ENCODE assay signal across 2 cellular contexts in the genomic region with DNA sequence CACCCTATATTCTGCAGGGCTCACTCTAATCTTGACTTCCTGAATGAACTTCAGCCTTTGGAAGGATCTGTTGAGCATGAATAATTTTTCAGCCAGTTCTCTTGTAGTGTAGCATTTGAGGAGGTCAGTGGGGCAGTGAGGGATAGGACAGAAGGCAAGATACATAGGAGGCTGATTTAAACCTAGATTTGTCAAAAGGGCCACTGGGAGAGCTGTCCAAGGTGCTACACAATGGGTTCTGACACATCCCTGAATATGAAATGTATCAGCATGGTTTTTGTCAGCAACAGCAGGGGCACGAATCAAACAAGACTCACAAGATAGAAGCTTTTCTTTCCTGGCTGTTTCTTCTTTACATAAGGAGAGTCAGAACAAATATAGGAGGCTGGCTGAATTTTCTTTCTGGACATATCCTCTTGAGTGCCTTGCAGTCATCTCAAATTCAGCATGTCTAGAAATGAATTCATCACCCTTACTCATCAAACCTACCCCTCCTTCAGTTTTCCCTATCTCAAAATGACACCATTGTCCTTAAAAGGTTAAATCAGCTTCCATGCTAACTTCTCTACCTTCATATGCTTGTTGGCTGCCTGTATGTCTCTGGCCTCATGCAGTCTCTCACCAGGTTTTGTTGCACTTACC.
A peak's percentile ranks its signal among the peaks of the same experiment; 100 is the strongest.
TF ChIP-seq lines count a peak whose summit lies in the region.

No MANE protein-coding gene starts in this region.

TF ChIP-seq in K562, 482 proteins besides CTCF, POLR2A, EP300 and RAD21 (continued from another document and continues in another):
- TF ChIP-seq, protein P1, sequence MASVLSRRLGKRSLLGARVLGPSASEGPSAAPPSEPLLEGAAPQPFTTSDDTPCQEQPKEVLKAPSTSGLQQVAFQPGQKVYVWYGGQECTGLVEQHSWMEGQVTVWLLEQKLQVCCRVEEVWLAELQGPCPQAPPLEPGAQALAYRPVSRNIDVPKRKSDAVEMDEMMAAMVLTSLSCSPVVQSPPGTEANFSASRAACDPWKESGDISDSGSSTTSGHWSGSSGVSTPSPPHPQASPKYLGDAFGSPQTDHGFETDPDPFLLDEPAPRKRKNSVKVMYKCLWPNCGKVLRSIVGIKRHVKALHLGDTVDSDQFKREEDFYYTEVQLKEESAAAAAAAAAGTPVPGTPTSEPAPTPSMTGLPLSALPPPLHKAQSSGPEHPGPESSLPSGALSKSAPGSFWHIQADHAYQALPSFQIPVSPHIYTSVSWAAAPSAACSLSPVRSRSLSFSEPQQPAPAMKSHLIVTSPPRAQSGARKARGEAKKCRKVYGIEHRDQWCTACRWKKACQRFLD (CRISPR knock-in tag; IDR thresholded peaks at IDR 0.05): 0 out of 2 replicates have a peak, but pooled peaks have one; percentile 25
- TF ChIP-seq FOXO4 (CRISPR knock-in tag; IDR thresholded peaks at IDR 0.05) (no peak), ZFPM2 (CRISPR knock-in tag; IDR thresholded peaks at IDR 0.05) (no peak), NCOA6 (IDR thresholded peaks at IDR 0.05) (no peak), BHLHE40 (IDR thresholded peaks at IDR 0.05; ENCODE audit: low read length) (no peak), ZBTB5 (IDR thresholded peaks at IDR 0.05) (no peak), NCOA4 (IDR thresholded peaks at IDR 0.05; ENCODE audit: partially characterized antibody) (no peak), NFIC (IDR thresholded peaks at IDR 0.05) (no peak), ZNF695 (CRISPR knock-in tag; IDR thresholded peaks at IDR 0.05) (no peak), ZNF197 (CRISPR knock-in tag; IDR thresholded peaks at IDR 0.05; ENCODE audit: low read depth) (peak; percentile 75; the same call in 1 of the 2 replicates)
- TF ChIP-seq, protein P2, sequence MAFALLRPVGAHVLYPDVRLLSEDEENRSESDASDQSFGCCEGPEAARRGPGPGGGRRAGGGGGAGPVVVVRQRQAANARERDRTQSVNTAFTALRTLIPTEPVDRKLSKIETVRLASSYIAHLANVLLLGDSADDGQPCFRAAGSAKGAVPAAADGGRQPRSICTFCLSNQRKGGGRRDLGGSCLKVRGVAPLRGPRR (CRISPR knock-in tag; IDR thresholded peaks at IDR 0.05): no peak
- TF ChIP-seq, protein P3, sequence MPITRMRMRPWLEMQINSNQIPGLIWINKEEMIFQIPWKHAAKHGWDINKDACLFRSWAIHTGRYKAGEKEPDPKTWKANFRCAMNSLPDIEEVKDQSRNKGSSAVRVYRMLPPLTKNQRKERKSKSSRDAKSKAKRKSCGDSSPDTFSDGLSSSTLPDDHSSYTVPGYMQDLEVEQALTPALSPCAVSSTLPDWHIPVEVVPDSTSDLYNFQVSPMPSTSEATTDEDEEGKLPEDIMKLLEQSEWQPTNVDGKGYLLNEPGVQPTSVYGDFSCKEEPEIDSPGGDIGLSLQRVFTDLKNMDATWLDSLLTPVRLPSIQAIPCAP (CRISPR knock-in tag; IDR thresholded peaks at IDR 0.05; ENCODE audit: borderline replicate concordance): no peak
- TF ChIP-seq, protein P4, sequence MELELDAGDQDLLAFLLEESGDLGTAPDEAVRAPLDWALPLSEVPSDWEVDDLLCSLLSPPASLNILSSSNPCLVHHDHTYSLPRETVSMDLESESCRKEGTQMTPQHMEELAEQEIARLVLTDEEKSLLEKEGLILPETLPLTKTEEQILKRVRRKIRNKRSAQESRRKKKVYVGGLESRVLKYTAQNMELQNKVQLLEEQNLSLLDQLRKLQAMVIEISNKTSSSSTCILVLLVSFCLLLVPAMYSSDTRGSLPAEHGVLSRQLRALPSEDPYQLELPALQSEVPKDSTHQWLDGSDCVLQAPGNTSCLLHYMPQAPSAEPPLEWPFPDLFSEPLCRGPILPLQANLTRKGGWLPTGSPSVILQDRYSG (tag; conservative IDR thresholded peaks at IDR 0.05; ENCODE audit: low read depth): peak; percentile 70
- TF ChIP-seq, protein P5, sequence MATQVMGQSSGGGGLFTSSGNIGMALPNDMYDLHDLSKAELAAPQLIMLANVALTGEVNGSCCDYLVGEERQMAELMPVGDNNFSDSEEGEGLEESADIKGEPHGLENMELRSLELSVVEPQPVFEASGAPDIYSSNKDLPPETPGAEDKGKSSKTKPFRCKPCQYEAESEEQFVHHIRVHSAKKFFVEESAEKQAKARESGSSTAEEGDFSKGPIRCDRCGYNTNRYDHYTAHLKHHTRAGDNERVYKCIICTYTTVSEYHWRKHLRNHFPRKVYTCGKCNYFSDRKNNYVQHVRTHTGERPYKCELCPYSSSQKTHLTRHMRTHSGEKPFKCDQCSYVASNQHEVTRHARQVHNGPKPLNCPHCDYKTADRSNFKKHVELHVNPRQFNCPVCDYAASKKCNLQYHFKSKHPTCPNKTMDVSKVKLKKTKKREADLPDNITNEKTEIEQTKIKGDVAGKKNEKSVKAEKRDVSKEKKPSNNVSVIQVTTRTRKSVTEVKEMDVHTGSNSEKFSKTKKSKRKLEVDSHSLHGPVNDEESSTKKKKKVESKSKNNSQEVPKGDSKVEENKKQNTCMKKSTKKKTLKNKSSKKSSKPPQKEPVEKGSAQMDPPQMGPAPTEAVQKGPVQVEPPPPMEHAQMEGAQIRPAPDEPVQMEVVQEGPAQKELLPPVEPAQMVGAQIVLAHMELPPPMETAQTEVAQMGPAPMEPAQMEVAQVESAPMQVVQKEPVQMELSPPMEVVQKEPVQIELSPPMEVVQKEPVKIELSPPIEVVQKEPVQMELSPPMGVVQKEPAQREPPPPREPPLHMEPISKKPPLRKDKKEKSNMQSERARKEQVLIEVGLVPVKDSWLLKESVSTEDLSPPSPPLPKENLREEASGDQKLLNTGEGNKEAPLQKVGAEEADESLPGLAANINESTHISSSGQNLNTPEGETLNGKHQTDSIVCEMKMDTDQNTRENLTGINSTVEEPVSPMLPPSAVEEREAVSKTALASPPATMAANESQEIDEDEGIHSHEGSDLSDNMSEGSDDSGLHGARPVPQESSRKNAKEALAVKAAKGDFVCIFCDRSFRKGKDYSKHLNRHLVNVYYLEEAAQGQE (CRISPR knock-in tag; IDR thresholded peaks at IDR 0.05; ENCODE audit: low read depth): peak; percentile 97

TF ChIP-seq in HepG2, 621 proteins besides CTCF, POLR2A, EP300 and RAD21 (continued from another document and continues in another):
- TF ChIP-seq, protein P6, sequence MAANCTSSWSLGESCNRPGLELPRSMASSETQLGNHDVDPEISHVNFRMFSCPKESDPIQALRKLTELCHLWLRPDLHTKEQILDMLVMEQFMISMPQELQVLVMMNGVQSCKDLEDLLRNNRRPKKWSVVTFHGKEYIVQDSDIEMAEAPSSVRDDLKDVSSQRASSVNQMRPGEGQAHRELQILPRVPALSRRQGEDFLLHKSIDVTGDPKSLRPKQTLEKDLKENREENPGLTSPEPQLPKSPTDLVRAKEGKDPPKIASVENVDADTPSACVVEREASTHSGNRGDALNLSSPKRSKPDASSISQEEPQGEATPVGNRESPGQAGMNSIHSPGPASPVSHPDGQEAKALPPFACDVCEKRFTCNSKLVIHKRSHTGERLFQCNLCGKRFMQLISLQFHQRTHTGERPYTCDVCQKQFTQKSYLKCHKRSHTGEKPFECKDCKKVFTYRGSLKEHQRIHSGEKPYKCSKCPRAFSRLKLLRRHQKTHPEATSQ (CRISPR knock-in tag; IDR thresholded peaks at IDR 0.05; ENCODE audit: borderline replicate concordance): 0 out of 2 replicates have a peak, but pooled peaks have one; percentile 64
- no peak for TF ChIP-seq SRSF4 (IDR thresholded peaks at IDR 0.05; ENCODE audit: low read depth, low read length, poor library complexity, severe bottlenecking)
- TF ChIP-seq TGIF2 (CRISPR knock-in tag; IDR thresholded peaks at IDR 0.05): peak; percentile 63; the same call in 1 of the 2 replicates
- TF ChIP-seq KAT8 (CRISPR knock-in tag; IDR thresholded peaks at IDR 0.05): 0 out of 2 replicates have a peak, but pooled peaks have one; percentile 27
- TF ChIP-seq ZFP36L2 (CRISPR knock-in tag; IDR thresholded peaks at IDR 0.05): 0 out of 2 replicates have a peak, but pooled peaks have one; percentile 83
- no peak for TF ChIP-seq IKZF1 (IDR thresholded peaks at IDR 0.05)
- peak; percentile 43; the same call in 1 of the 2 replicates for TF ChIP-seq ZBTB21 (CRISPR knock-in tag; IDR thresholded peaks at IDR 0.05)
- TF ChIP-seq, protein P4 (CRISPR knock-in tag; IDR thresholded peaks at IDR 0.05): 0 out of 2 replicates have a peak, but pooled peaks have one; percentile 55
- no peak for TF ChIP-seq ZNF17 (CRISPR knock-in tag; IDR thresholded peaks at IDR 0.05)
- TF ChIP-seq TP53 (CRISPR knock-in tag; conservative IDR thresholded peaks at IDR 0.05): no peak
- 0 out of 2 replicates have a peak, but pooled peaks have one; percentile 83 for TF ChIP-seq ZSCAN9 (CRISPR knock-in tag; IDR thresholded peaks at IDR 0.05; ENCODE audit: borderline replicate concordance)
- no peak for TF ChIP-seq ZBTB33 (CRISPR knock-in tag; IDR thresholded peaks at IDR 0.05)
- TF ChIP-seq TBX2 (CRISPR knock-in tag; IDR thresholded peaks at IDR 0.05; ENCODE audit: borderline replicate concordance): no peak
- no peak; the same call in 1 of the 2 replicates for TF ChIP-seq ZC3H13 (CRISPR knock-in tag; IDR thresholded peaks at IDR 0.05)
- TF ChIP-seq ZNF3 (CRISPR knock-in tag; IDR thresholded peaks at IDR 0.05): no peak
- TF ChIP-seq HOXA5 (CRISPR knock-in tag; IDR thresholded peaks at IDR 0.05): no peak
- TF ChIP-seq, protein P7, sequence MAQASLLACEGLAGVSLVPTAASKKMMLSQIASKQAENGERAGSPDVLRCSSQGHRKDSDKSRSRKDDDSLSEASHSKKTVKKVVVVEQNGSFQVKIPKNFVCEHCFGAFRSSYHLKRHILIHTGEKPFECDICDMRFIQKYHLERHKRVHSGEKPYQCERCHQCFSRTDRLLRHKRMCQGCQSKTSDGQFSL (CRISPR knock-in tag; IDR thresholded peaks at IDR 0.05): no peak
- TF ChIP-seq ETV5 (CRISPR knock-in tag; IDR thresholded peaks at IDR 0.05; ENCODE audit: borderline replicate concordance): no peak
- no peak for TF ChIP-seq ZNF343 (CRISPR knock-in tag; IDR thresholded peaks at IDR 0.05)
- no peak for TF ChIP-seq NFIC (IDR thresholded peaks at IDR 0.05; ENCODE audit: low read length)
- no peak for TF ChIP-seq HNRNPLL (IDR thresholded peaks at IDR 0.05; ENCODE audit: low read depth, low read length, poor library complexity, severe bottlenecking)
- TF ChIP-seq, protein P8, sequence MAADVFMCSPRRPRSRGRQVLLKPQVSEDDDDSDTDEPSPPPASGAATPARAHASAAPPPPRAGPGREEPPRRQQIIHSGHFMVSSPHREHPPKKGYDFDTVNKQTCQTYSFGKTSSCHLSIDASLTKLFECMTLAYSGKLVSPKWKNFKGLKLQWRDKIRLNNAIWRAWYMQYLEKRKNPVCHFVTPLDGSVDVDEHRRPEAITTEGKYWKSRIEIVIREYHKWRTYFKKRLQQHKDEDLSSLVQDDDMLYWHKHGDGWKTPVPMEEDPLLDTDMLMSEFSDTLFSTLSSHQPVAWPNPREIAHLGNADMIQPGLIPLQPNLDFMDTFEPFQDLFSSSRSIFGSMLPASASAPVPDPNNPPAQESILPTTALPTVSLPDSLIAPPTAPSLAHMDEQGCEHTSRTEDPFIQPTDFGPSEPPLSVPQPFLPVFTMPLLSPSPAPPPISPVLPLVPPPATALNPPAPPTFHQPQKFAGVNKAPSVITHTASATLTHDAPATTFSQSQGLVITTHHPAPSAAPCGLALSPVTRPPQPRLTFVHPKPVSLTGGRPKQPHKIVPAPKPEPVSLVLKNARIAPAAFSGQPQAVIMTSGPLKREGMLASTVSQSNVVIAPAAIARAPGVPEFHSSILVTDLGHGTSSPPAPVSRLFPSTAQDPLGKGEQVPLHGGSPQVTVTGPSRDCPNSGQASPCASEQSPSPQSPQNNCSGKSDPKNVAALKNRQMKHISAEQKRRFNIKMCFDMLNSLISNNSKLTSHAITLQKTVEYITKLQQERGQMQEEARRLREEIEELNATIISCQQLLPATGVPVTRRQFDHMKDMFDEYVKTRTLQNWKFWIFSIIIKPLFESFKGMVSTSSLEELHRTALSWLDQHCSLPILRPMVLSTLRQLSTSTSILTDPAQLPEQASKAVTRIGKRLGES (CRISPR knock-in tag; IDR thresholded peaks at IDR 0.05; ENCODE audit: borderline replicate concordance): 0 out of 2 replicates have a peak, but pooled peaks have one; percentile 37
- no peak for TF ChIP-seq ZNF800 (CRISPR knock-in tag; IDR thresholded peaks at IDR 0.05)
- no peak for TF ChIP-seq ZNF414 (CRISPR knock-in tag; IDR thresholded peaks at IDR 0.05)
- TF ChIP-seq ZSCAN29 (CRISPR knock-in tag; conservative IDR thresholded peaks at IDR 0.05): no peak
- TF ChIP-seq KDM5A (IDR thresholded peaks at IDR 0.05; ENCODE audit: borderline replicate concordance, low read length): no peak
- TF ChIP-seq ARHGAP35 (CRISPR knock-in tag; IDR thresholded peaks at IDR 0.05; ENCODE audit: borderline replicate concordance): no peak
- no peak for TF ChIP-seq MEF2D (CRISPR knock-in tag; IDR thresholded peaks at IDR 0.05)
